11 cellular contexts compared by ENCODE assay signal in the genomic region with DNA sequence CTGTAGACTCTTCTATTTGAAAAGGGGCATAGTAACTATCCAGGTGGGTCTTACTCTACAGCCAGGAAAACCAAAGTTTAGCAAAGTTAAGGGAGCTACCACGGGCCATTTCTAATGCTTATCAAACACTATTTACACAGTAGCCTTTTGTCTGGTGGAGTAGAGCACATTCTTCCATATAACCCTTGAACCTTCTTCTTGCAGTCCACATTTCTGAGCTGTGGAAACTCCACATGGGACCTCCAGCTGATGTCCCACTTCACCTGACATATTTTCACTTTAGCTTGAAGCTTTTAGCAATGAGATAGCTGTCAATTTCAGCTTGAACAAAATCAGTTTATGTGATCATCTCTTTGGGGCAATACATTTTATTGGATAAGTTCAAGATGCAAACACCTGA.
"Had no signal": no experiment of that assay in that cellular context is flagged by ENCODE, and none has a peak within 500 bp of the region (broad histone marks: within the 10 kb centered on the region; RNA-seq: fewer than 3 reads in every experiment).

No MANE protein-coding gene starts in this region.

- H3K9me3 Mint-ChIP-seq: GM23338, H9 had no signal

- ATAC-seq: GM23338, HCT116 had no signal

- FAIRE-seq: H1, H54 had no signal

- H3K4me3 ChIP-seq: GM23248, GM23338, HAP-1 had no signal

- H3K9ac ChIP-seq: GM23248 had no signal

- H3K27ac Mint-ChIP-seq: GM23338, H9, HFFc6 had no signal

- H3K36me3 ChIP-seq: HAP-1 had no signal

- H2AFZ ChIP-seq: GM23248, GM23338 had no signal

- H3K27ac ChIP-seq: GM23248 had no signal

- H3K9me3 ChIP-seq: HAP-1 had no signal

- H3K4me3 Mint-ChIP-seq: GM23338, H9, HFFc6 had no signal

- H3K4me2 ChIP-seq: GM23338 had no signal

- DNase-seq: GM23248, GOT3, H7, H9, HCEC 1CT, HFFc6 had no signal

- H3K4me1 ChIP-seq: HAP-1 had no signal

- H3K4me1 Mint-ChIP-seq: GM23338 had no signal
